ENCODE assay signal across 1 cellular context in genomic region chr17:82446649-82447048, GRCh38.
TF ChIP-seq lines count a peak whose summit lies in the region.

No MANE protein-coding gene starts in this region.

TF ChIP-seq in H1, 55 proteins besides CTCF, POLR2A, EP300 and RAD21:
- no peak for TF ChIP-seq TEAD4 (IDR thresholded peaks at IDR 0.05; ENCODE audit: low read depth, low read length)
- no peak for TF ChIP-seq CREB1 (IDR thresholded peaks at IDR 0.05)
- TF ChIP-seq YY1 (IDR thresholded peaks at IDR 0.05; ENCODE audit: low read depth, low read length), result no peak
- no peak for TF ChIP-seq KDM4A (IDR thresholded peaks at IDR 0.05; ENCODE audit: low read depth, low read length, severe bottlenecking)
